Comparison of ENCODE assay signal across 9 cellular contexts in genomic region chr12:46455648-46456352, GRCh38.
DNase-seq lines count a peak whose midpoint lies in the region; ATAC-seq and TF ChIP-seq lines count a peak whose summit lies in the region.
"Had no signal": no experiment of that assay in that cellular context is flagged by ENCODE, and none has a peak within 500 bp of the region (broad histone marks: within the 10 kb centered on the region; RNA-seq: fewer than 3 reads in every experiment).

No MANE protein-coding gene starts in this region.

- no peaks in the 10 kb centered on the region for H3K79me1 ChIP-seq in H9 (ENCODE audit: insufficient read depth, low read depth, low read length, poor library complexity, severe bottlenecking)

- no peak overlapping the region for H2AFZ ChIP-seq in H9 (ENCODE audit: low read length)

- no peak overlapping the region for H2AK5ac ChIP-seq in H9 (ENCODE audit: insufficient read length, low read length)

- H3K56ac ChIP-seq in H9 (ENCODE audit: insufficient read length, low read depth, low read length), result no peak overlapping the region

- H3K27me3 Mint-ChIP-seq in activated T-cell treated with anti-CD3 and anti-CD28 coated beads, Interleukin-2, amount 50 U/mL, for 72 hours (ENCODE audit: low read depth), result no peaks in the 10 kb centered on the region
- H3K27me3 Mint-ChIP-seq in mesothelial cell of epicardium (ENCODE audit: low read depth) (peaks cover 4% of the 10 kb centered on the region), H9 (ENCODE audit: low read depth) (no peaks in the 10 kb centered on the region)

- H3K14ac ChIP-seq in H9 (ENCODE audit: insufficient read depth, low read length), result no peak overlapping the region

- H3K27ac ChIP-seq in C4-2B, result peak overlapping the region; percentile 62; the same call in 1 of the 2 replicates
- H3K27ac ChIP-seq in H9 (ENCODE audit: insufficient read length, low read depth, low read length), result no peak overlapping the region

- no peak overlapping the region for H3K4ac ChIP-seq in H9 (ENCODE audit: low read depth, low read length)

- H3K9me3 Mint-ChIP-seq in activated T-cell treated with anti-CD3 and anti-CD28 coated beads, Interleukin-2, amount 50 U/mL, for 72 hours, result peaks cover 0 to 1% of the 10 kb centered on the region in 2 donors
- H3K9me3 Mint-ChIP-seq in mesothelial cell of epicardium, result no peaks in the 10 kb centered on the region
- no peaks in the 10 kb centered on the region for H3K9me3 Mint-ChIP-seq in H9

- peak overlapping the region; percentile 18 for H3K27ac Mint-ChIP-seq in activated T-cell treated with anti-CD3 and anti-CD28 coated beads, Interleukin-2, amount 50 U/mL, for 72 hours
- H3K27ac Mint-ChIP-seq in mesothelial cell of epicardium (peak overlapping the region; percentile 49), H9 (no peak overlapping the region)

- WGBS in H9 (ENCODE audit: extremely low coverage, insufficient read length, low lambda C conversion rate), result no CpG with 5 or more reads among the region's 1 CpG

- TF ChIP-seq CTCF in C4-2B (conservative IDR thresholded peaks at IDR 0.05), result no peak
- no peak for TF ChIP-seq CTCF in mesothelial cell of epicardium (IDR thresholded peaks at IDR 0.05; ENCODE audit: unreplicated experiment)
- TF ChIP-seq CTCF in H9 (conservative IDR thresholded peaks at IDR 0.05), result no peak

- no peak overlapping the region for H2BK15ac ChIP-seq in H9 (ENCODE audit: low read depth, low read length)

- H2BK5ac ChIP-seq in H9 (ENCODE audit: insufficient read length, low read length), result no peak overlapping the region

- H3K4me3 Mint-ChIP-seq in activated T-cell treated with anti-CD3 and anti-CD28 coated beads, Interleukin-2, amount 50 U/mL, for 72 hours, result peak overlapping the region; percentile 64 to 65
- no peak overlapping the region for H3K4me3 Mint-ChIP-seq in mesothelial cell of epicardium
- H3K4me3 Mint-ChIP-seq in H9, result no peak overlapping the region

- no peak overlapping the region for H2BK12ac ChIP-seq in H9 (ENCODE audit: insufficient read length, low read depth, low read length)

- H4K20me1 ChIP-seq in H9 (ENCODE audit: control insufficient read depth, insufficient read depth, insufficient read length), result no peaks in the 10 kb centered on the region

- H3K23ac ChIP-seq in H9 (ENCODE audit: insufficient read length, low read depth, low read length), result no peak overlapping the region

- no peaks in the 10 kb centered on the region for H3K23me2 ChIP-seq in H9 (ENCODE audit: insufficient read length, low read depth, low read length, poor library complexity, severe bottlenecking)

- H3K79me2 ChIP-seq in H9 (ENCODE audit: insufficient read depth, low read length), result no peaks in the 10 kb centered on the region

- no peak overlapping the region for H3K4me2 ChIP-seq in H9 (ENCODE audit: insufficient read depth, insufficient read length, low read length)

- no peak overlapping the region for H3K18ac ChIP-seq in H9 (ENCODE audit: insufficient read length, low read depth, low read length)

- no peaks in the 10 kb centered on the region for H3K27me3 ChIP-seq in H9 (ENCODE audit: insufficient read depth, low read length)

- no peaks in the 10 kb centered on the region for H3K36me3 Mint-ChIP-seq in activated T-cell treated with anti-CD3 and anti-CD28 coated beads, Interleukin-2, amount 50 U/mL, for 72 hours (ENCODE audit: insufficient read depth in 2 of 2)
- H3K36me3 Mint-ChIP-seq in mesothelial cell of epicardium (no peaks in the 10 kb centered on the region), H9 (ENCODE audit: insufficient read depth in 1 of 3, low read depth in 3 of 3) (no peaks in the 10 kb centered on the region; a peak in 2 of 7 replicates)

- H3K9ac ChIP-seq in H9 (ENCODE audit: extremely low read depth, insufficient read length, low read length), result no peak overlapping the region

- H3K9me3 ChIP-seq in H9 (ENCODE audit: control insufficient read depth, low read depth, low read length), result no peaks in the 10 kb centered on the region

- no peak for DNase-seq in activated T-cell treated with anti-CD3 and anti-CD28 coated beads, Interleukin-2, amount 50 U/mL, for 72 hours
- no peak for DNase-seq in mesothelial cell of epicardium (ENCODE audit: low spot score in 2 of 2, unreplicated experiment in 2 of 2)
- DNase-seq in HK-2 (ENCODE audit: unreplicated experiment), result no peak
- DNase-seq in Ammon's horn (ENCODE audit: low spot score), result no peak
- DNase-seq in H9, result no peak
- DNase-seq in hippocampal formation (lab: John Stamatoyannopoulos, UW), result no peak
- DNase-seq: activated CD4-positive, alpha-beta T cell treated with anti-CD3 and anti-CD28 coated beads for 4 hours had no signal

- no peak overlapping the region for H4K5ac ChIP-seq in H9 (ENCODE audit: insufficient read length, low read depth, low read length)

- H3K4me1 ChIP-seq in H9 (ENCODE audit: insufficient read depth, low read length), result peaks cover 12% of the 10 kb centered on the region

- H4K91ac ChIP-seq in H9 (ENCODE audit: insufficient read length, low read depth, low read length), result no peak overlapping the region

- no peak overlapping the region for H3T11ph ChIP-seq in H9 (ENCODE audit: low read length)

- peak; percentile 55 for ATAC-seq in HG02938 (IDR thresholded peaks at IDR 0.05; ENCODE audit: unreplicated experiment)
- ATAC-seq in activated T-cell treated with anti-CD3 and anti-CD28 coated beads, Interleukin-2, amount 50 U/mL, for 72 hours (replicated peaks in 1 of 2), result peak; percentile 35 to 53

- no peak overlapping the region for H2BK120ac ChIP-seq in H9 (ENCODE audit: low read depth, low read length, poor library complexity, severe bottlenecking)

- H2BK20ac ChIP-seq in H9 (ENCODE audit: low read depth, low read length, poor library complexity, severe bottlenecking), result no peak overlapping the region

- peaks cover 75% of the 10 kb centered on the region for H3K4me1 Mint-ChIP-seq in activated T-cell treated with anti-CD3 and anti-CD28 coated beads, Interleukin-2, amount 50 U/mL, for 72 hours (ENCODE audit: low read depth)
- H3K4me1 Mint-ChIP-seq in mesothelial cell of epicardium, result peaks cover 63% of the 10 kb centered on the region
- H3K4me1 Mint-ChIP-seq in H9, result peaks cover 20 to 33% of the 10 kb centered on the region in 2 experiments

- H4K8ac ChIP-seq in H9 (replicated peaks; ENCODE audit: insufficient read length, low read depth, low read length), result no peak overlapping the region

Comparison
In these comparisons a context has a peak if more than half of its experiments do, and no peak if none do; other contexts are left out.
1. H3K27ac Mint-ChIP-seq: peak in activated T-cell treated with anti-CD3 and anti-CD28 coated beads, Interleukin-2, amount 50 U/mL, for 72 hours (single experiment) and mesothelial cell of epicardium (single experiment); none in H9 (0 of 3).
2. H3K4me3 Mint-ChIP-seq: peak in activated T-cell treated with anti-CD3 and anti-CD28 coated beads, Interleukin-2, amount 50 U/mL, for 72 hours (2 of 2); none in mesothelial cell of epicardium (single experiment) and H9 (0 of 2).